Comparison of ENCODE assay signal across 26 cellular contexts in genomic region chr5:175146733-175147132, GRCh38.
"Had no signal": no experiment of that assay in that cellular context is flagged by ENCODE, and none has a peak within 500 bp of the region (broad histone marks: within the 10 kb centered on the region; RNA-seq: fewer than 3 reads in every experiment).

No MANE protein-coding gene starts in this region.

- H3K4me1 ChIP-seq: Peyer's patch, SJCRH30 had no signal

- H3K27ac ChIP-seq: PC-9, Peyer's patch, SJCRH30 had no signal

- ATAC-seq: Right ventricle myocardium inferior, SK-N-SH treated with all-trans-retinoic acid at 6 μM for 48 hours had no signal

- H3K9me3 ChIP-seq: Peyer's patch had no signal

- H3K4me3 ChIP-seq: MG63, PC-9, Peyer's patch, SJCRH30 had no signal

- H2AFZ ChIP-seq: PC-9 had no signal

- H3K36me3 ChIP-seq: MG63, Peyer's patch, SJCRH30 had no signal

- H3K4me2 ChIP-seq: PC-9 had no signal

- H3K27me3 ChIP-seq: MG63, Peyer's patch, SJCRH30 had no signal

- DNase-seq: Karpas-422; KG1; MG63; NCI-H1092; NCI-H1105 treated with DMSO at 0.1 percent for 48 hours; NCI-H1417 treated with DMSO at 0.1 percent for 48 hours; NCI-H146; NCI-H1694 treated with DMSO at 0.1 percent for 48 hours; NCI-H1930; NCI-H2081; NCI-H2171; NCI-H226; NCI-H446; NCI-H510A; NCI-H524 treated with DMSO at 0.1 percent for 48 hours; NCI-H69; NCI-H774; NK-92 treated with Interleukin-12 subunit alpha and Interleukin-12 subunit beta, amount 100 ng/mL, for 24 hours; OCI-M1; PC-9; Peyer's patch; SHP77 treated with DMSO at 0.1 percent for 48 hours; SJCRH30; T-helper 1 cell had no signal
